ENCODE assay signal across 9 cellular contexts in genomic region chr5:61280766-61281427, GRCh38. TPM values are rescaled to one million over a fixed set of nuclear protein-coding genes. Genes with fewer than 3 reads are reported as not detected.
A peak's percentile ranks its signal among the peaks of the same experiment; 100 is the strongest.
DNase-seq lines count a peak whose midpoint lies in the region; ATAC-seq and TF ChIP-seq lines count a peak whose summit lies in the region.
"Had no signal": no experiment of that assay in that cellular context is flagged by ENCODE, and none has a peak within 500 bp of the region (broad histone marks: within the 10 kb centered on the region; RNA-seq: fewer than 3 reads in every experiment).

No MANE protein-coding gene starts in this region.

- DNase-seq in NCI-H2107 treated with DMSO at 0.1 percent for 48 hours (lab: John Stamatoyannopoulos, UW; ENCODE audit: unreplicated experiment): peak; percentile 74
- no peak for DNase-seq in NCI-H2107 (lab: John Stamatoyannopoulos, UW)
- peak; percentile 80 for DNase-seq in NCI-H2029 (lab: John Stamatoyannopoulos, UW)
- DNase-seq in activated CD8-positive, alpha-beta T cell treated with anti-CD3 and anti-CD28 coated beads, Interleukin-2, amount 10 ng/mL, durations not matched to agents 7 days and 5 days: peak; percentile 48
- DNase-seq in nephron progenitor cell: no peak
- no peak for DNase-seq in activated T-helper 2 cell treated with anti-CD3 and anti-CD28 coated beads, Interferon-gamma antibody, Interleukin-2, Interleukin-4, amounts not matched to agents 10 μg/mL and 5 μg/mL and 100 μg/mL, durations not matched to agents 14 hours and 24 hours and 36 hours (ENCODE audit: low spot score)
- no peak for DNase-seq in occipital lobe (lab: John Stamatoyannopoulos, UW)
- DNase-seq: MM.1S had no signal

- H3K9me3 Mint-ChIP-seq in activated CD8-positive, alpha-beta T cell treated with anti-CD3 and anti-CD28 coated beads, Interleukin-2, amount 10 ng/mL, durations not matched to agents 7 days and 5 days (ENCODE audit: insufficient read depth): no peaks in the 10 kb centered on the region
- no peaks in the 10 kb centered on the region for H3K9me3 Mint-ChIP-seq in nephron progenitor cell
- H3K9me3 Mint-ChIP-seq in activated T-helper 2 cell treated with anti-CD3 and anti-CD28 coated beads, Interferon-gamma antibody, Interleukin-2, Interleukin-4, amounts not matched to agents 10 μg/mL and 5 μg/mL and 100 μg/mL, durations not matched to agents 14 hours and 24 hours and 36 hours: no peaks in the 10 kb centered on the region

- CTCF ChIA-PET in activated CD8-positive, alpha-beta T cell treated with anti-CD3 and anti-CD28 coated beads, Interleukin-2, amount 10 ng/mL, durations not matched to agents 7 days and 5 days (lab: Charles Lee): interaction anchor here (1.0 kb wide), 1 partner anchor 51 kb away, joined by 3 read pairs; no protein-coding TSS in a partner anchor

- TF ChIP-seq CTCF in nephron progenitor cell (IDR thresholded peaks at IDR 0.05): no peak

- intact Hi-C loops in activated T-helper 2 cell treated with anti-CD3 and anti-CD28 coated beads, Interferon-gamma antibody, Interleukin-2, Interleukin-4, amounts not matched to agents 10 μg/mL and 5 μg/mL and 100 μg/mL, durations not matched to agents 14 hours and 24 hours and 36 hours (cut with micrococcal nuclease): loop anchor here (2.0 kb wide), 2 partner anchors 78 to 236 kb away; no protein-coding TSS in a partner anchor

- POLR2A ChIA-PET in activated CD8-positive, alpha-beta T cell treated with anti-CD3 and anti-CD28 coated beads, Interleukin-2, amount 10 ng/mL, durations not matched to agents 7 days and 5 days (lab: Charles Lee): no interaction called here

- peak; percentile 65 for ATAC-seq in activated CD8-positive, alpha-beta T cell treated with anti-CD3 and anti-CD28 coated beads, Interleukin-2, amount 10 ng/mL, durations not matched to agents 7 days and 5 days
- ATAC-seq in GM21423 (IDR thresholded peaks at IDR 0.05; ENCODE audit: unreplicated experiment): no peak

- no peak overlapping the region for H3K4me3 Mint-ChIP-seq in activated CD8-positive, alpha-beta T cell treated with anti-CD3 and anti-CD28 coated beads, Interleukin-2, amount 10 ng/mL, durations not matched to agents 7 days and 5 days
- no peak overlapping the region for H3K4me3 Mint-ChIP-seq in nephron progenitor cell
- H3K4me3 Mint-ChIP-seq in activated T-helper 2 cell treated with anti-CD3 and anti-CD28 coated beads, Interferon-gamma antibody, Interleukin-2, Interleukin-4, amounts not matched to agents 10 μg/mL and 5 μg/mL and 100 μg/mL, durations not matched to agents 14 hours and 24 hours and 36 hours (ENCODE audit: low read depth): no peak overlapping the region

- H3K4me1 Mint-ChIP-seq in activated CD8-positive, alpha-beta T cell treated with anti-CD3 and anti-CD28 coated beads, Interleukin-2, amount 10 ng/mL, durations not matched to agents 7 days and 5 days (ENCODE audit: low read depth): peaks cover 16% of the 10 kb centered on the region
- peaks cover 10% of the 10 kb centered on the region for H3K4me1 Mint-ChIP-seq in nephron progenitor cell
- H3K4me1 Mint-ChIP-seq in activated T-helper 2 cell treated with anti-CD3 and anti-CD28 coated beads, Interferon-gamma antibody, Interleukin-2, Interleukin-4, amounts not matched to agents 10 μg/mL and 5 μg/mL and 100 μg/mL, durations not matched to agents 14 hours and 24 hours and 36 hours (ENCODE audit: low read depth): peaks cover 26% of the 10 kb centered on the region

- no peaks in the 10 kb centered on the region for H3K36me3 Mint-ChIP-seq in activated CD8-positive, alpha-beta T cell treated with anti-CD3 and anti-CD28 coated beads, Interleukin-2, amount 10 ng/mL, durations not matched to agents 7 days and 5 days (ENCODE audit: low read depth)
- H3K36me3 Mint-ChIP-seq in nephron progenitor cell (ENCODE audit: low read depth): no peaks in the 10 kb centered on the region
- H3K36me3 Mint-ChIP-seq in activated T-helper 2 cell treated with anti-CD3 and anti-CD28 coated beads, Interferon-gamma antibody, Interleukin-2, Interleukin-4, amounts not matched to agents 10 μg/mL and 5 μg/mL and 100 μg/mL, durations not matched to agents 14 hours and 24 hours and 36 hours (ENCODE audit: low read depth): no peaks in the 10 kb centered on the region

- no peak overlapping the region for H3K27ac Mint-ChIP-seq in activated CD8-positive, alpha-beta T cell treated with anti-CD3 and anti-CD28 coated beads, Interleukin-2, amount 10 ng/mL, durations not matched to agents 7 days and 5 days
- peak overlapping the region; percentile 5 for H3K27ac Mint-ChIP-seq in nephron progenitor cell
- H3K27ac Mint-ChIP-seq in activated T-helper 2 cell treated with anti-CD3 and anti-CD28 coated beads, Interferon-gamma antibody, Interleukin-2, Interleukin-4, amounts not matched to agents 10 μg/mL and 5 μg/mL and 100 μg/mL, durations not matched to agents 14 hours and 24 hours and 36 hours: no peak overlapping the region

- peaks cover 1% of the 10 kb centered on the region for H3K27me3 Mint-ChIP-seq in activated CD8-positive, alpha-beta T cell treated with anti-CD3 and anti-CD28 coated beads, Interleukin-2, amount 10 ng/mL, durations not matched to agents 7 days and 5 days (ENCODE audit: low read depth)
- peaks cover 3% of the 10 kb centered on the region for H3K27me3 Mint-ChIP-seq in nephron progenitor cell (ENCODE audit: low read depth, poor library complexity)
- H3K27me3 Mint-ChIP-seq in activated T-helper 2 cell treated with anti-CD3 and anti-CD28 coated beads, Interferon-gamma antibody, Interleukin-2, Interleukin-4, amounts not matched to agents 10 μg/mL and 5 μg/mL and 100 μg/mL, durations not matched to agents 14 hours and 24 hours and 36 hours (ENCODE audit: low read depth): no peaks in the 10 kb centered on the region

RNA-seq across cellular contexts. Expression of gene ZSWIM6, which starts 51.2 kb away (rescaled TPM):
- 1 to 10 TPM; 2.5 to 2.6 TPM for total RNA-seq in activated CD8-positive, alpha-beta T cell treated with anti-CD3 and anti-CD28 coated beads, Interleukin-2, amount 10 ng/mL, durations not matched to agents 7 days and 5 days
- 8.9 TPM in 2 replicates for total RNA-seq in activated T-helper 2 cell treated with anti-CD3 and anti-CD28 coated beads, Interferon-gamma antibody, Interleukin-2, Interleukin-4, amounts not matched to agents 10 μg/mL and 5 μg/mL and 100 μg/mL, durations not matched to agents 14 hours and 24 hours and 36 hours
- 57.4 TPM for total RNA-seq in occipital lobe

Comparison
In these comparisons a context has a peak if more than half of its experiments do, and no peak if none do; other contexts are left out.
1. DNase-seq: peak in NCI-H2107 treated with DMSO at 0.1 percent for 48 hours (single experiment), NCI-H2029 (single experiment) and activated CD8-positive, alpha-beta T cell treated with anti-CD3 and anti-CD28 coated beads, Interleukin-2, amount 10 ng/mL, durations not matched to agents 7 days and 5 days (single experiment); none in NCI-H2107 (single experiment), nephron progenitor cell (single experiment), activated T-helper 2 cell treated with anti-CD3 and anti-CD28 coated beads, Interferon-gamma antibody, Interleukin-2, Interleukin-4, amounts not matched to agents 10 μg/mL and 5 μg/mL and 100 μg/mL, durations not matched to agents 14 hours and 24 hours and 36 hours (single experiment) and occipital lobe (single experiment).